In the genomic region with DNA sequence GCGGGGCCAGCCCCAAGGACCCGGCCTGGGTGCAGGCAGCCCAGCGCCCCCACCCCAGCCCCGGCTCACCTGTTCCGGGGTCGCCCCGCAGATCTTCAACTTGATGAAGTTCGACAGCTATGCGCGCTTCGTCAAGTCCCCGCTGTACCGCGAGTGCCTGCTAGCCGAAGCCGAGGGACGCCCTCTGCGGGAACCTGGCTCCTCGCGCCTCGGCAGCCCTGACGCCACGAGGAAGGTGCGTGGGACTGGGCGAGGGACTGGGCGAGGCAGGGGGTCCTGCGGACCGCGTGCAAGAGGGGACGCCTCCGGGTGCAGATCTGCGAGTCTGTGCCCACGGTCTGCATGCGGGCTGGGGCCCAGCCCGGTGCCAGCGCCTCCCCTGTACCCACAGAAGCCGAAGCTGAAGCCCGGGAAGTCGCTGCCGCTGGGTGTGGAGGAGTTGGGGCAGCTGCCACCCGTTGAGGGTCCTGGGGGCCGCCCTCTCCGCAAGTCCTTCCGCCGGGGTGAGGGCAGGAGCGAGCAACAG, we compare ENCODE assay signal across 10 cellular contexts. TPM values are rescaled to one million over a fixed set of nuclear protein-coding genes. Genes with fewer than 3 reads are reported as not detected.
DNase-seq lines count a peak whose midpoint lies in the region; ATAC-seq, FAIRE-seq and TF ChIP-seq lines count a peak whose summit lies in the region.
"Had no signal": no experiment of that assay in that cellular context is flagged by ENCODE, and none has a peak within 500 bp of the region (broad histone marks: within the 10 kb centered on the region; RNA-seq: fewer than 3 reads in every experiment).

No MANE protein-coding gene starts in this region.

- no peak for TF ChIP-seq POLR2A in H54 (IDR thresholded peaks at IDR 0.05; ENCODE audit: low read depth, low read length)

- no peaks in the 10 kb centered on the region for H3K27me3 Mint-ChIP-seq in activated T-cell treated with anti-CD3 and anti-CD28 coated beads, Interleukin-2, amount 50 U/mL, for 24 hours
- no peaks in the 10 kb centered on the region for H3K27me3 Mint-ChIP-seq in effector memory CD8-positive, alpha-beta T cell

- peak overlapping the region; percentile 92 for H2AFZ ChIP-seq in GM23248

- H3K27ac ChIP-seq in GM23248: no peak overlapping the region
- peak overlapping the region; percentile 18 for H3K27ac ChIP-seq in layer of hippocampus (ENCODE audit: low read depth, low read length)

- H3K4me3 ChIP-seq in GM23248 (peak overlapping the region; percentile 66), cardiac fibroblast (replicated peaks in 1 of 2; ENCODE audit: low read depth in 2 of 2, low read length in 2 of 2) (peak overlapping the region; percentile 44 to 45), skeletal muscle cell (ENCODE audit: low read depth, low read length) (peak overlapping the region; percentile 47)

- H3K9me3 Mint-ChIP-seq in activated T-cell treated with anti-CD3 and anti-CD28 coated beads, Interleukin-2, amount 50 U/mL, for 24 hours: no peaks in the 10 kb centered on the region
- H3K9me3 Mint-ChIP-seq in effector memory CD8-positive, alpha-beta T cell: no peaks in the 10 kb centered on the region

- whole genome bisulfite sequencing in GM23248 (ENCODE audit: low coverage in 1 of 2, low lambda C conversion rate in 2 of 2, missing lambda C conversion rate in 2 of 2), 2 experiments: 9 to 11% methylated on average over 32 to 40 of the region's 46 CpGs

- FAIRE-seq in H54 (lab: Jason Lieb, UNC): no peak

- peaks cover 58% of the 10 kb centered on the region for H3K36me3 Mint-ChIP-seq in activated T-cell treated with anti-CD3 and anti-CD28 coated beads, Interleukin-2, amount 50 U/mL, for 24 hours (ENCODE audit: low read depth)
- peaks cover 47% of the 10 kb centered on the region for H3K36me3 Mint-ChIP-seq in effector memory CD8-positive, alpha-beta T cell (ENCODE audit: insufficient read depth)

- H3K4me1 Mint-ChIP-seq in activated T-cell treated with anti-CD3 and anti-CD28 coated beads, Interleukin-2, amount 50 U/mL, for 24 hours (ENCODE audit: low read depth): peaks cover 75% of the 10 kb centered on the region
- peaks cover 42 to 44% of the 10 kb centered on the region in 2 donors for H3K4me1 Mint-ChIP-seq in effector memory CD8-positive, alpha-beta T cell (ENCODE audit: low read depth in 2 of 2)

- no peaks in the 10 kb centered on the region for H3K27me3 ChIP-seq in GM23248 (replicated peaks; ENCODE audit: insufficient read depth)
- peaks cover 6% of the 10 kb centered on the region for H3K27me3 ChIP-seq in layer of hippocampus (ENCODE audit: control insufficient read depth, insufficient read depth, low read length)

- no peak for DNase-seq in GM23248
- DNase-seq in cardiac fibroblast (ENCODE audit: low read depth in 2 of 2): no peak
- DNase-seq in skeletal muscle cell (ENCODE audit: low read depth): no peak
- DNase-seq in activated T-cell treated with anti-CD3 and anti-CD28 coated beads, Interleukin-2, amount 50 U/mL, for 24 hours: no peak
- no peak for DNase-seq in effector memory CD8-positive, alpha-beta T cell
- DNase-seq in H54 (ENCODE audit: insufficient read length, low spot score): no peak

- no peaks in the 10 kb centered on the region for H3F3A ChIP-seq in GM23248 (ENCODE audit: insufficient read depth)

- H3K79me2 ChIP-seq in GM23248 (ENCODE audit: insufficient read depth): no peaks in the 10 kb centered on the region

- peak overlapping the region; percentile 86 for H3K4me2 ChIP-seq in GM23248 (ENCODE audit: unreplicated experiment)

- H3K27ac Mint-ChIP-seq in activated T-cell treated with anti-CD3 and anti-CD28 coated beads, Interleukin-2, amount 50 U/mL, for 24 hours: no peak overlapping the region
- H3K27ac Mint-ChIP-seq in effector memory CD8-positive, alpha-beta T cell: no peak overlapping the region

- TF ChIP-seq CTCF in cardiac fibroblast (IDR thresholded peaks at IDR 0.05; ENCODE audit: low read depth, low read length): peak; percentile 5

- H3K36me3 ChIP-seq in GM23248 (ENCODE audit: low read depth): no peaks in the 10 kb centered on the region

- H3K4me3 Mint-ChIP-seq in activated T-cell treated with anti-CD3 and anti-CD28 coated beads, Interleukin-2, amount 50 U/mL, for 24 hours: no peak overlapping the region
- H3K4me3 Mint-ChIP-seq in effector memory CD8-positive, alpha-beta T cell: no peak overlapping the region

- no peaks in the 10 kb centered on the region for H3K9me3 ChIP-seq in GM23248 (ENCODE audit: low read depth)

- in situ Hi-C loops in GM23248 (cut with MboI): no loop called here

- no peaks in the 10 kb centered on the region for H4K20me1 ChIP-seq in GM23248 (ENCODE audit: insufficient read depth)

- 0 out of 2 replicates have a peak overlapping the region, but pooled peaks have one; percentile 80 for H3K9ac ChIP-seq in GM23248

- no peak for ATAC-seq in effector memory CD8-positive, alpha-beta T cell (replicated peaks)
- no peak for ATAC-seq in HG02571 (IDR thresholded peaks at IDR 0.05; ENCODE audit: unreplicated experiment)

- H3K9me2 ChIP-seq in GM23248 (ENCODE audit: insufficient read depth): no peaks in the 10 kb centered on the region

- H3K4me1 ChIP-seq in GM23248 (ENCODE audit: insufficient read depth): peaks cover 19% of the 10 kb centered on the region

RNA-seq across cellular contexts. Expression of gene RGS14, which starts 9.7 kb away (rescaled TPM):
- total RNA-seq in GM23248 (2014; rRNA removed; shearing (Covaris generic)): 4.3 and 6.4 TPM in 2 replicates
- 2.2 and 2.5 TPM in 2 replicates for polyA plus RNA-seq in GM23248 (2016; fragmentation: Nextera tagmentation; extraction: Ambion mirVana)

RNA-seq across cellular contexts. Expression of gene LMAN2, which starts 15.9 kb away (rescaled TPM):
- total RNA-seq in GM23248 (2014; rRNA removed; shearing (Covaris generic)): 313 and 389 TPM in 2 replicates
- 303 and 313 TPM in 2 replicates for polyA plus RNA-seq in GM23248 (2016; fragmentation: Nextera tagmentation; extraction: Ambion mirVana)

RNA-seq across cellular contexts. Expression of gene SLC34A1, which starts 16.8 kb away (rescaled TPM):
- total RNA-seq in GM23248 (2014; rRNA removed; shearing (Covaris generic)): not detected in 2 replicates
- not detected in 2 replicates for polyA plus RNA-seq in GM23248 (2016; fragmentation: Nextera tagmentation; extraction: Ambion mirVana)
- total RNA-seq: pulmonary artery endothelial cell, temporal lobe had no signal

RNA-seq across cellular contexts. Expression of gene PFN3, which starts 33.1 kb away (rescaled TPM):
- not detected in 2 replicates for total RNA-seq in GM23248 (2014; rRNA removed; shearing (Covaris generic))
- not detected in 2 replicates for polyA plus RNA-seq in GM23248 (2016; fragmentation: Nextera tagmentation; extraction: Ambion mirVana)
- total RNA-seq: pulmonary artery endothelial cell had no signal

RNA-seq across cellular contexts. Expression of gene F12, which starts 42.0 kb away (rescaled TPM):
- total RNA-seq in GM23248 (2014; rRNA removed; shearing (Covaris generic)): 0.43 and 1.3 TPM in 2 replicates
- 1.2 and 1.8 TPM in 2 replicates for polyA plus RNA-seq in GM23248 (2016; fragmentation: Nextera tagmentation; extraction: Ambion mirVana)
